In the genomic region with DNA sequence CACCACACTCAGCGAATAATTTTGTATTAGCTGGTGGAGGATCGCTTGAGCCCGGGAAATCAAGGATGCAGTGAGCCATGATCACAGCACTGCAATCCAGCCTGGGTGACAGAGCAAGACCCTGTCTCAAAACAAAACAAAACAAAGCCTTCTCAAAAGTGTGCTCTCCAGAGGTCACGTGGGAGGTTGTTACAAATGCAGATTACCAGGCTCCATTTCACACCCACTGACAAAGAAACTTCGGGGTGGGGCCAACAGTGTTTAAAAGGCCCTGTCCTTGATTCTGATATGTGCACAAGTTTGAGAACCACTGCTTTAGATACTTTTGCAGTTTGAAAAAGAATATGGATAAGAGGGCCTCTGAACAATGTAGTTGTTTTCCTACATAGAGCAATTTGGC, we compare ENCODE assay signal across 23 cellular contexts.
A peak's percentile ranks its signal among the peaks of the same experiment; 100 is the strongest.
DNase-seq lines count a peak whose midpoint lies in the region; ATAC-seq, FAIRE-seq and TF ChIP-seq lines count a peak whose summit lies in the region.
"Had no signal": no experiment of that assay in that cellular context is flagged by ENCODE, and none has a peak within 500 bp of the region (broad histone marks: within the 10 kb centered on the region; RNA-seq: fewer than 3 reads in every experiment).

No MANE protein-coding gene starts in this region.

- H2BK20ac ChIP-seq in H9 (ENCODE audit: low read depth, low read length, poor library complexity, severe bottlenecking) = no peak overlapping the region

- TF ChIP-seq RAD21 in K562 (CRISPR knock-in tag; conservative IDR thresholded peaks at IDR 0.05 in 1 of 2, IDR thresholded peaks at IDR 0.05 in 1 of 2) = no peak

- no TSS peak for BruUV-seq in K562 (replicated peaks; lab: Mats Ljungman, UMichigan)

- no peak overlapping the region for H2BK5ac ChIP-seq in H9 (ENCODE audit: insufficient read length, low read length)

- H3K4me1 ChIP-seq in HAP-1 (peaks cover 30% of the 10 kb centered on the region), K562 (replicated peaks in 1 of 2; ENCODE audit: control insufficient read depth in 2 of 2, insufficient read depth in 2 of 2, low read length in 2 of 2) (no peaks in the 10 kb centered on the region), H9 (ENCODE audit: insufficient read depth, low read length) (no peaks in the 10 kb centered on the region; the same call in 1 of the 2 replicates)
- H3K4me1 ChIP-seq: A549, BE2C had no signal

- H3K4me2 ChIP-seq in K562 (ENCODE audit: insufficient read depth, low read length) (no peak overlapping the region), H9 (ENCODE audit: insufficient read depth, insufficient read length, low read length) (no peak overlapping the region)
- H3K4me2 ChIP-seq: A549; BLaER1 treated with 17β-estradiol and CSF1 and Interleukin-3, amounts not matched to agents 10 nM and 100 nM had no signal

- H4K20me1 ChIP-seq in K562 (replicated peaks; ENCODE audit: control insufficient read depth, insufficient read depth, low read length) = no peaks in the 10 kb centered on the region
- H4K20me1 ChIP-seq in H9 (ENCODE audit: control insufficient read depth, insufficient read depth, insufficient read length) = no peaks in the 10 kb centered on the region

- H3K14ac ChIP-seq in H9 (ENCODE audit: insufficient read depth, low read length) = no peak overlapping the region

- no peak overlapping the region for H3K56ac ChIP-seq in H9 (ENCODE audit: insufficient read length, low read depth, low read length)

- H2AK5ac ChIP-seq in H9 (ENCODE audit: insufficient read length, low read length) = no peak overlapping the region

- no peak for TF ChIP-seq POLR2A in K562 (conservative IDR thresholded peaks at IDR 0.05)

- no peak overlapping the region for H2BK15ac ChIP-seq in H9 (ENCODE audit: low read depth, low read length)

- H2AFZ ChIP-seq in K562 (ENCODE audit: low read depth, low read length) = no peak overlapping the region
- H2AFZ ChIP-seq in H9 (ENCODE audit: low read length) = no peak overlapping the region

- peaks cover 2% of the 10 kb centered on the region for H3K79me1 ChIP-seq in H9 (ENCODE audit: insufficient read depth, low read depth, low read length, poor library complexity, severe bottlenecking)

- H3K23me2 ChIP-seq in H9 (ENCODE audit: insufficient read length, low read depth, low read length, poor library complexity, severe bottlenecking) = no peaks in the 10 kb centered on the region

- no peak overlapping the region for H4K5ac ChIP-seq in H9 (ENCODE audit: insufficient read length, low read depth, low read length)

- no peaks in the 10 kb centered on the region for H3K27me3 Mint-ChIP-seq in H9 (ENCODE audit: low read depth)
- H3K27me3 Mint-ChIP-seq: CD4-positive, alpha-beta T cell had no signal

- no peaks in the 10 kb centered on the region for H3K27me3 ChIP-seq in HAP-1 (ENCODE audit: low read depth)
- H3K27me3 ChIP-seq in K562 (ENCODE audit: control insufficient read depth in 2 of 2, insufficient read depth in 2 of 2, low read length in 2 of 2) = no peaks in the 10 kb centered on the region
- no peaks in the 10 kb centered on the region for H3K27me3 ChIP-seq in H9 (ENCODE audit: insufficient read depth, low read length)
- H3K27me3 ChIP-seq: BE2C; BLaER1 treated with 17β-estradiol and CSF1 and Interleukin-3, amounts not matched to agents 10 nM and 100 nM had no signal

- H3K4me3 ChIP-seq in HAP-1 (no peak overlapping the region), K562 (no peak overlapping the region)
- H3K4me3 ChIP-seq: A549; BLaER1 treated with 17β-estradiol and CSF1 and Interleukin-3, amounts not matched to agents 10 nM and 100 nM had no signal

- FAIRE-seq in K562 (lab: Jason Lieb, UNC) = no peak
- FAIRE-seq: A549, D721Med, GM12891, GM18507 had no signal

- H3K36me3 ChIP-seq in HAP-1 (replicated peaks) (no peaks in the 10 kb centered on the region), K562 (ENCODE audit: control insufficient read depth, insufficient read depth, low read length) (no peaks in the 10 kb centered on the region)
- H3K36me3 ChIP-seq: BE2C had no signal

- H3K9ac ChIP-seq in K562 (ENCODE audit: insufficient read depth in 1 of 2, low read depth in 2 of 2, low read length in 2 of 2) (no peak overlapping the region), H9 (ENCODE audit: extremely low read depth, insufficient read length, low read length) (no peak overlapping the region)
- H3K9ac ChIP-seq: BLaER1 treated with 17β-estradiol and CSF1 and Interleukin-3, amounts not matched to agents 10 nM and 100 nM had no signal

- H3K18ac ChIP-seq in H9 (ENCODE audit: insufficient read length, low read depth, low read length) = no peak overlapping the region

- H3K9me3 ChIP-seq in HAP-1 (no peaks in the 10 kb centered on the region), K562 (replicated peaks; ENCODE audit: control insufficient read depth, insufficient read depth, low read depth, low read length) (no peaks in the 10 kb centered on the region), H9 (ENCODE audit: control insufficient read depth, low read depth, low read length) (no peaks in the 10 kb centered on the region)
- H3K9me3 ChIP-seq: BE2C had no signal

- H3K4me1 Mint-ChIP-seq in H9 = peaks cover 24 to 34% of the 10 kb centered on the region in 2 experiments
- H3K4me1 Mint-ChIP-seq: CD8-positive, alpha-beta memory T cell had no signal

- no peak overlapping the region for H3T11ph ChIP-seq in H9 (ENCODE audit: low read length)

- POLR2A ChIA-PET in K562 (lab: Yijun Ruan, JAX) = interaction anchor here (0.7 kb wide), 1 partner anchor 85 kb away, joined by 3 read pairs; no protein-coding TSS in a partner anchor

- H3K79me2 ChIP-seq in K562 (ENCODE audit: control insufficient read depth, insufficient read depth, low read length) = no peaks in the 10 kb centered on the region
- no peaks in the 10 kb centered on the region; the same call in 1 of the 2 replicates for H3K79me2 ChIP-seq in H9 (ENCODE audit: insufficient read depth, low read length)

- intact Hi-C loops in K562 (cut with micrococcal nuclease) = loop anchor here (2.0 kb wide), 1 partner anchor 41 kb away; no protein-coding TSS in a partner anchor

- H3K4ac ChIP-seq in H9 (ENCODE audit: low read depth, low read length) = no peak overlapping the region

- TF ChIP-seq EP300 in K562 (IDR thresholded peaks at IDR 0.05; ENCODE audit: low read length) = no peak

- no peak overlapping the region for H2BK12ac ChIP-seq in H9 (ENCODE audit: insufficient read length, low read depth, low read length)

- no peak for ATAC-seq in K562
- ATAC-seq in GM21825 (IDR thresholded peaks at IDR 0.05; ENCODE audit: unreplicated experiment) = no peak
- ATAC-seq: A549 had no signal

- H3K27ac Mint-ChIP-seq in H9 = peak overlapping the region in 1 of 3 experiments; percentile 66; a peak in 3 of 7 replicates
- H3K27ac Mint-ChIP-seq: CD14-positive monocyte; CD4-positive, alpha-beta T cell; CD8-positive, alpha-beta memory T cell had no signal

- TF ChIP-seq CTCF in K562 (IDR thresholded peaks at IDR 0.05 in 2 of 3, conservative IDR thresholded peaks at IDR 0.05 in 1 of 3; ENCODE audit: insufficient read depth in 2 of 3, low read depth in 1 of 3, low read length in 3 of 3) (no peak), H9 (conservative IDR thresholded peaks at IDR 0.05) (no peak)

- no peak overlapping the region for H4K8ac ChIP-seq in H9 (replicated peaks; ENCODE audit: insufficient read length, low read depth, low read length)

- CTCF ChIA-PET in K562 (lab: Yijun Ruan, JAX; ENCODE audit: low intra/inter-chr PET ratio) = no interaction called here

- DNase-seq in HAP-1 (ENCODE audit: low spot score in 2 of 2) = peak; percentile 17 to 52
- DNase-seq in K562 (ENCODE audit: extremely low read depth in 1 of 4, low spot score in 3 of 4) = no peak
- peak; percentile 26 for DNase-seq in left kidney (ENCODE audit: low read depth, low spot score)
- no peak for DNase-seq in HPDE6-E6E7 (ENCODE audit: extremely low spot score)
- no peak for DNase-seq in SKM-1 (lab: John Stamatoyannopoulos, UW; ENCODE audit: unreplicated experiment)
- DNase-seq in H9 = no peak
- DNase-seq: 8988T; ACHN; AML-193; BE2C; CD4-positive, alpha-beta T cell; CD8-positive, alpha-beta memory T cell; DMS 273 treated with DMSO at 0.1 percent for 48 hours; DMS79 treated with DMSO at 0.1 percent for 48 hours; GF-D8; HCEC 1CT had no signal

- peaks cover 0 to 10% (median 2%) of the 10 kb centered on the region in 3 experiments; a peak in 2 of 7 replicates for H3K36me3 Mint-ChIP-seq in H9 (ENCODE audit: insufficient read depth in 1 of 3, low read depth in 3 of 3)
- H3K36me3 Mint-ChIP-seq: CD8-positive, alpha-beta memory T cell had no signal

- H3K27ac ChIP-seq in K562 (ENCODE audit: extremely low read depth, low read depth, low read length) (no peak overlapping the region), H9 (ENCODE audit: insufficient read length, low read depth, low read length) (no peak overlapping the region)
- H3K27ac ChIP-seq: A549; BLaER1 treated with 17β-estradiol and CSF1 and Interleukin-3, amounts not matched to agents 10 nM and 100 nM had no signal

- H3K4me3 Mint-ChIP-seq in H9 = no peak overlapping the region
- H3K4me3 Mint-ChIP-seq: CD14-positive monocyte; CD4-positive, alpha-beta T cell; CD8-positive, alpha-beta memory T cell had no signal

- H2BK120ac ChIP-seq in H9 (ENCODE audit: low read depth, low read length, poor library complexity, severe bottlenecking) = no peak overlapping the region

- 0% methylated on average over 5 of the region's 5 CpGs for WGBS in K562 (ENCODE audit: insufficient coverage, low coverage, missing lambda C conversion rate)
- WGBS in H9 (ENCODE audit: extremely low coverage, insufficient read length, low lambda C conversion rate) = no CpG with 5 or more reads among the region's 5 CpGs

- H3K9me3 Mint-ChIP-seq in H9 = peaks cover 0 to 4% of the 10 kb centered on the region in 2 experiments; a peak in 2 of 5 replicates

- H4K91ac ChIP-seq in H9 (ENCODE audit: insufficient read length, low read depth, low read length) = no peak overlapping the region

- in situ Hi-C loops in HAP-1 (cut with MboI; ENCODE audit: low sequenced_read_pairs) (no loop called here), K562 (cut with MboI) (no loop called here)

- no peaks in the 10 kb centered on the region for H3K9me1 ChIP-seq in K562 (ENCODE audit: control insufficient read depth, insufficient read depth, low read length)

- H3K23ac ChIP-seq in H9 (ENCODE audit: insufficient read length, low read depth, low read length) = no peak overlapping the region

TF ChIP-seq in K562, 482 proteins besides CTCF, POLR2A, EP300 and RAD21 (continues in another document):
- TF ChIP-seq CREM (IDR thresholded peaks at IDR 0.05; ENCODE audit: low read depth) = no peak

Comparison
In these comparisons a context has a peak if more than half of its experiments do, and no peak if none do; other contexts are left out.
1. DNase-seq: peak in HAP-1 (2 of 2) and left kidney (single experiment); none in K562 (0 of 4), HPDE6-E6E7 (single experiment), SKM-1 (single experiment) and H9 (single experiment).